1 cellular context compared by ENCODE assay signal in the genomic region with DNA sequence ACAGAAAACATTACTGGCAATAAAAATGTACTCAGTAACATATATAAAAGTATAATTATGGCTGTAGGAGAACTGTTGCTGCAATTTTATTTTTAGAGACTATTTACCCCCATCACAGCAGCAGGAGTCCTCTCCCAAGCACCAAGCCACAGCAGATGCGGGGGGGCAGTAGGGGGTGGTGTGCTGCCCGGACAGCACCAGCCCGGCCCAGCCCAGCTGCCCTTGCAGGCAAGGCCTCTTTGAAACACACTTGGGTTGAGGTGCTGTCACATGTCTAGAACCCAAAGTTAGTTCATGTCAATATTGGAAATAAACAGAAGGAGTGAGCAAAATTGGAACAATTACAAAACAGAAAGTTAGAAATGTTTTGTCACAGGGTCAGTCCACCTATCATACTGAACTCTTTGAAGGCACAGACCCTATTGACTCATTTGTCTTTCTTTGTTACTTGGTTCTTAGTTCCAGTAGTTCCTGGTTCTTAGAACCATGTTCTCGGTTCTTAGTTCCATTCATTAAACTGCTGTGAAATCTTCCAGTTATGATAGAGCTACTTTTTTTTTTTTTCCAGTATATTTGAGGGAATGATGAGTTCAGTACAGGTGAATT.
TF ChIP-seq lines count a peak whose summit lies in the region.

No MANE protein-coding gene starts in this region.

TF ChIP-seq in WTC11, 78 proteins besides CTCF, POLR2A, EP300 and RAD21:
- no peak for TF ChIP-seq FOXP1 (CRISPR knock-in tag; IDR thresholded peaks at IDR 0.05; ENCODE audit: borderline replicate concordance)
- no peak for TF ChIP-seq KAT7 (CRISPR knock-in tag; IDR thresholded peaks at IDR 0.05; ENCODE audit: borderline replicate concordance)
- TF ChIP-seq PRDM15 (CRISPR knock-in tag; IDR thresholded peaks at IDR 0.05), result no peak
- TF ChIP-seq, protein P1, sequence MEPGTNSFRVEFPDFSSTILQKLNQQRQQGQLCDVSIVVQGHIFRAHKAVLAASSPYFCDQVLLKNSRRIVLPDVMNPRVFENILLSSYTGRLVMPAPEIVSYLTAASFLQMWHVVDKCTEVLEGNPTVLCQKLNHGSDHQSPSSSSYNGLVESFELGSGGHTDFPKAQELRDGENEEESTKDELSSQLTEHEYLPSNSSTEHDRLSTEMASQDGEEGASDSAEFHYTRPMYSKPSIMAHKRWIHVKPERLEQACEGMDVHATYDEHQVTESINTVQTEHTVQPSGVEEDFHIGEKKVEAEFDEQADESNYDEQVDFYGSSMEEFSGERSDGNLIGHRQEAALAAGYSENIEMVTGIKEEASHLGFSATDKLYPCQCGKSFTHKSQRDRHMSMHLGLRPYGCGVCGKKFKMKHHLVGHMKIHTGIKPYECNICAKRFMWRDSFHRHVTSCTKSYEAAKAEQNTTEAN (CRISPR knock-in tag; IDR thresholded peaks at IDR 0.05), result no peak
- TF ChIP-seq RELA (CRISPR knock-in tag; IDR thresholded peaks at IDR 0.05; ENCODE audit: borderline replicate concordance), result no peak
- TF ChIP-seq TP53 (CRISPR knock-in tag; IDR thresholded peaks at IDR 0.05), result no peak
- TF ChIP-seq GTF2I (CRISPR knock-in tag; conservative IDR thresholded peaks at IDR 0.05), result no peak
- no peak for TF ChIP-seq STAT6 (CRISPR knock-in tag; conservative IDR thresholded peaks at IDR 0.05; ENCODE audit: low read depth)
- no peak for TF ChIP-seq ZNF671 (CRISPR knock-in tag; IDR thresholded peaks at IDR 0.05)
- TF ChIP-seq, protein P2, sequence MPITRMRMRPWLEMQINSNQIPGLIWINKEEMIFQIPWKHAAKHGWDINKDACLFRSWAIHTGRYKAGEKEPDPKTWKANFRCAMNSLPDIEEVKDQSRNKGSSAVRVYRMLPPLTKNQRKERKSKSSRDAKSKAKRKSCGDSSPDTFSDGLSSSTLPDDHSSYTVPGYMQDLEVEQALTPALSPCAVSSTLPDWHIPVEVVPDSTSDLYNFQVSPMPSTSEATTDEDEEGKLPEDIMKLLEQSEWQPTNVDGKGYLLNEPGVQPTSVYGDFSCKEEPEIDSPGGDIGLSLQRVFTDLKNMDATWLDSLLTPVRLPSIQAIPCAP (CRISPR knock-in tag; IDR thresholded peaks at IDR 0.05), result no peak
- TF ChIP-seq, protein P3, sequence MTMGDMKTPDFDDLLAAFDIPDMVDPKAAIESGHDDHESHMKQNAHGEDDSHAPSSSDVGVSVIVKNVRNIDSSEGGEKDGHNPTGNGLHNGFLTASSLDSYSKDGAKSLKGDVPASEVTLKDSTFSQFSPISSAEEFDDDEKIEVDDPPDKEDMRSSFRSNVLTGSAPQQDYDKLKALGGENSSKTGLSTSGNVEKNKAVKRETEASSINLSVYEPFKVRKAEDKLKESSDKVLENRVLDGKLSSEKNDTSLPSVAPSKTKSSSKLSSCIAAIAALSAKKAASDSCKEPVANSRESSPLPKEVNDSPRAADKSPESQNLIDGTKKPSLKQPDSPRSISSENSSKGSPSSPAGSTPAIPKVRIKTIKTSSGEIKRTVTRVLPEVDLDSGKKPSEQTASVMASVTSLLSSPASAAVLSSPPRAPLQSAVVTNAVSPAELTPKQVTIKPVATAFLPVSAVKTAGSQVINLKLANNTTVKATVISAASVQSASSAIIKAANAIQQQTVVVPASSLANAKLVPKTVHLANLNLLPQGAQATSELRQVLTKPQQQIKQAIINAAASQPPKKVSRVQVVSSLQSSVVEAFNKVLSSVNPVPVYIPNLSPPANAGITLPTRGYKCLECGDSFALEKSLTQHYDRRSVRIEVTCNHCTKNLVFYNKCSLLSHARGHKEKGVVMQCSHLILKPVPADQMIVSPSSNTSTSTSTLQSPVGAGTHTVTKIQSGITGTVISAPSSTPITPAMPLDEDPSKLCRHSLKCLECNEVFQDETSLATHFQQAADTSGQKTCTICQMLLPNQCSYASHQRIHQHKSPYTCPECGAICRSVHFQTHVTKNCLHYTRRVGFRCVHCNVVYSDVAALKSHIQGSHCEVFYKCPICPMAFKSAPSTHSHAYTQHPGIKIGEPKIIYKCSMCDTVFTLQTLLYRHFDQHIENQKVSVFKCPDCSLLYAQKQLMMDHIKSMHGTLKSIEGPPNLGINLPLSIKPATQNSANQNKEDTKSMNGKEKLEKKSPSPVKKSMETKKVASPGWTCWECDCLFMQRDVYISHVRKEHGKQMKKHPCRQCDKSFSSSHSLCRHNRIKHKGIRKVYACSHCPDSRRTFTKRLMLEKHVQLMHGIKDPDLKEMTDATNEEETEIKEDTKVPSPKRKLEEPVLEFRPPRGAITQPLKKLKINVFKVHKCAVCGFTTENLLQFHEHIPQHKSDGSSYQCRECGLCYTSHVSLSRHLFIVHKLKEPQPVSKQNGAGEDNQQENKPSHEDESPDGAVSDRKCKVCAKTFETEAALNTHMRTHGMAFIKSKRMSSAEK (CRISPR knock-in tag; IDR thresholded peaks at IDR 0.05; ENCODE audit: borderline replicate concordance), result no peak
- no peak for TF ChIP-seq CDX4 (CRISPR knock-in tag; IDR thresholded peaks at IDR 0.05; ENCODE audit: borderline replicate concordance)
